In genomic region chr2:132352481-132352993, GRCh38 we compare ENCODE assay signal across 8 cellular contexts.
DNase-seq lines count a peak whose midpoint lies in the region; ATAC-seq, FAIRE-seq and TF ChIP-seq lines count a peak whose summit lies in the region.
"Not testable (repeated sequence)": the region's sequence is repeated elsewhere in the genome, so short reads cannot be mapped to it uniquely, and the experiment has no call there.

No MANE protein-coding gene starts in this region.

- ATAC-seq in pancreas, result peak; percentile 93 to 99 (median 95)

- not testable (repeated sequence) for H3K4me1 ChIP-seq in fibroblast of lung (ENCODE audit: control insufficient read depth, extremely low read depth, insufficient read depth, low read length); keratinocyte (ENCODE audit: control insufficient read depth, extremely low read depth, insufficient read depth, low read length); pancreas
- H3K4me1 ChIP-seq in transverse colon, result peaks cover 0 to 13% (median 0%) of the 10 kb centered on the region in 4 donors

- not testable (repeated sequence) for H4K20me1 ChIP-seq in fibroblast of lung (ENCODE audit: control insufficient read depth, extremely low read depth, insufficient read depth, low read length); keratinocyte (ENCODE audit: control insufficient read depth, extremely low read depth, insufficient read depth, low read length)

- H3K27ac ChIP-seq in angular gyrus (ENCODE audit: low read depth, low read length), result peak overlapping the region; percentile 10
- not testable (repeated sequence) for H3K27ac ChIP-seq in fibroblast of lung (ENCODE audit: insufficient read depth, low read length); keratinocyte (ENCODE audit: control insufficient read depth, insufficient read depth, low read length)
- H3K27ac ChIP-seq in pancreas, result peak overlapping the region in 2 of 4 donors; percentile 55 to 64
- peak overlapping the region; percentile 35 to 72 (median 54) for H3K27ac ChIP-seq in transverse colon

- TF ChIP-seq EP300 in transverse colon (IDR thresholded peaks at IDR 0.05; ENCODE audit: low read depth), result not testable (repeated sequence)

- H3K9me3 ChIP-seq in fibroblast of lung (ENCODE audit: control insufficient read depth, insufficient read depth, low read depth, low read length); keratinocyte (ENCODE audit: control insufficient read depth, low read depth, low read length); pancreas; transverse colon: not testable (repeated sequence)

- not testable (repeated sequence) for H2AFZ ChIP-seq in fibroblast of lung (ENCODE audit: low read length)
- H2AFZ ChIP-seq in keratinocyte (ENCODE audit: control insufficient read depth, low read length), result peak overlapping the region; percentile 49

- not testable (repeated sequence) for H3K9me1 ChIP-seq in keratinocyte (ENCODE audit: control insufficient read depth, extremely low read depth, insufficient read depth, low read length)

- not testable (repeated sequence) for H3K27me3 ChIP-seq in fibroblast of lung (ENCODE audit: control insufficient read depth, insufficient read depth, low read length); keratinocyte (ENCODE audit: control insufficient read depth, extremely low read depth, insufficient read depth, low read length); pancreas; transverse colon

- TF ChIP-seq POLR2A in transverse colon (IDR thresholded peaks at IDR 0.05), result not testable (repeated sequence)

- H3K36me3 ChIP-seq in fibroblast of lung (ENCODE audit: control insufficient read depth, insufficient read depth, low read length); keratinocyte (ENCODE audit: control insufficient read depth in 2 of 2, extremely low read depth in 1 of 2, insufficient read depth in 2 of 2, low read length in 2 of 2); pancreas; transverse colon: not testable (repeated sequence)

- not testable (repeated sequence) for FAIRE-seq in keratinocyte (lab: Jason Lieb, UNC); pancreas (lab: Jason Lieb, UNC)

- H3K4me2 ChIP-seq in fibroblast of lung (ENCODE audit: extremely low read depth, insufficient read depth, low read length), result peak overlapping the region; percentile 68
- H3K4me2 ChIP-seq in keratinocyte (ENCODE audit: control insufficient read depth, extremely low read depth, insufficient read depth, low read depth, low read length), result peak overlapping the region; percentile 56

- not testable (repeated sequence) for TF ChIP-seq CTCF in fibroblast of lung (conservative IDR thresholded peaks at IDR 0.05 in 1 of 2, IDR thresholded peaks at IDR 0.05 in 1 of 2; ENCODE audit: low read depth in 1 of 2, low read length in 2 of 2); keratinocyte (optimal IDR thresholded peaks at IDR 0.05 in 1 of 3, IDR thresholded peaks at IDR 0.05 in 1 of 3, conservative IDR thresholded peaks at IDR 0.05 in 1 of 3; ENCODE audit: extremely low read depth in 1 of 3, insufficient read depth in 2 of 3, low read length in 3 of 3); pancreas (IDR thresholded peaks at IDR 0.05)
- peak in 1 of 5 experiments; percentile 16 for TF ChIP-seq CTCF in transverse colon (IDR thresholded peaks at IDR 0.05)

- not testable (repeated sequence) for H3K9ac ChIP-seq in fibroblast of lung (ENCODE audit: insufficient read depth, low read length); keratinocyte (ENCODE audit: control insufficient read depth, extremely low read depth, insufficient read depth, low read length)

- intact Hi-C loops in pancreas (cut with DNase I); transverse colon (cut with DNase I; ENCODE audit: low total_unique reads): not testable (repeated sequence)

- H3K4me3 ChIP-seq in fibroblast of lung (replicated peaks in 1 of 4; ENCODE audit: control extremely low read depth in 1 of 4, insufficient read depth in 1 of 4, low read depth in 3 of 4, low read length in 4 of 4), result peak overlapping the region in 2 of 4 experiments; percentile 21 to 48
- peak overlapping the region in 1 of 3 experiments; percentile 26 for H3K4me3 ChIP-seq in keratinocyte (ENCODE audit: control insufficient read depth in 2 of 3, extremely low read depth in 1 of 3, insufficient read depth in 2 of 3, low read depth in 1 of 3, low read length in 3 of 3)
- H3K4me3 ChIP-seq in pancreas, result peak overlapping the region; percentile 18 to 55 (median 32)
- H3K4me3 ChIP-seq in transverse colon, result peak overlapping the region in 3 of 4 donors; percentile 43 to 65 (median 46)

- peak; percentile 43 for DNase-seq in DMS 273 treated with DMSO at 0.1 percent for 48 hours (lab: John Stamatoyannopoulos, UW)
- DNase-seq in NCI-H1092 treated with DMSO at 0.1 percent for 48 hours (lab: John Stamatoyannopoulos, UW), result peak; percentile 65
- DNase-seq in NCI-H82 (lab: John Stamatoyannopoulos, UW), result peak; percentile 86
- DNase-seq in fibroblast of lung (ENCODE audit: low read depth in 2 of 2), result peak; percentile 39 to 56
- DNase-seq in keratinocyte (ENCODE audit: low read depth, low spot score), result not testable (repeated sequence)
- peak; percentile 75 to 90 (median 77) for DNase-seq in pancreas
- DNase-seq in transverse colon, result peak; percentile 69

- H3K79me2 ChIP-seq in fibroblast of lung (ENCODE audit: control insufficient read depth, insufficient read depth, low read length); keratinocyte (ENCODE audit: control insufficient read depth, insufficient read depth, low read length): not testable (repeated sequence)

- dilution Hi-C loops in keratinocyte (cut with MboI; ENCODE audit: extremely low pct_ligation_motif_present, low sequenced_read_pairs), result not testable (repeated sequence)

- 2 to 7% methylated on average over 29 to 43 of the region's 43 CpGs for WGBS in pancreas, 2 donors
- 7% methylated on average over 14 of the region's 43 CpGs; no CpG with 5 or more reads in 1 of the 2 donors for WGBS in transverse colon (ENCODE audit: low coverage in 1 of 2), 2 donors

- in situ Hi-C loops in transverse colon (cut with MboI; ENCODE audit: low pct_ligation_motif_present in 1 of 4, low pct_unique_long_range_greater_than_20kb in 1 of 4, low sequenced_read_pairs in 3 of 4), result not testable (repeated sequence)
